ENCODE assay signal across 1 cellular context in the genomic region with DNA sequence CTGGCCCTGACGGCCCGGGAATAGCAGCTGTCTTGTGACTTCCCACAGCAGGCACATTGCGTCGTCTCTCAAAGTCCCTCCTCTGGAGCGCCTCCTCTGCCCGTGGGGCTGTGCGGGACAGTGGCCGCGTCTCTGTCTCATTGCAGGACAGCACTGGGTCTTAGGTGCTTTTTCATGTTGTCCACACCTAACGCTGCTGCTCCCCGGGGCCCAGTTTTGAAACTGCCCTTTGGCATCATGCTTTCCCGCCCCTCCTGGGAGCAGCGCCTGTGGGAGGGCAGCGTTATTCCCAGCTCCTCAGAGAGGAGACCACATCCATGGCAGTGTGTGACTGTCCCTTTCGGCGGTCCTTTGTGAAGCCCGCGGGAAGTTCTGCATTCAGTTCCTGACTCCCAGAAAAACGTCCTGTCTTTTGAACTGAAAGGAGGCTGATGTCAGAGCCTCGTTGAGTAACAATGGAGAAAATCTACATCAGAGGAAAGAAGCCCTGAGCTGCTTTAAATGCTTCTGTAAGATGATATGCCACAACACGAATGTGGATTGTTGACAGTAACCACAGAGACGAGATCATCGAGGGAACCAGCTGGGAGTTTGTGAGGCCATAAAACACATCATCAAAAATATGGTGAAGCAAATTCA.
A peak's percentile ranks its signal among the peaks of the same experiment; 100 is the strongest.
TF ChIP-seq lines count a peak whose summit lies in the region.

No MANE protein-coding gene starts in this region.

TF ChIP-seq in HEK293, 187 proteins besides CTCF, POLR2A, EP300 and RAD21 (continued from another document):
- TF ChIP-seq, protein P1, sequence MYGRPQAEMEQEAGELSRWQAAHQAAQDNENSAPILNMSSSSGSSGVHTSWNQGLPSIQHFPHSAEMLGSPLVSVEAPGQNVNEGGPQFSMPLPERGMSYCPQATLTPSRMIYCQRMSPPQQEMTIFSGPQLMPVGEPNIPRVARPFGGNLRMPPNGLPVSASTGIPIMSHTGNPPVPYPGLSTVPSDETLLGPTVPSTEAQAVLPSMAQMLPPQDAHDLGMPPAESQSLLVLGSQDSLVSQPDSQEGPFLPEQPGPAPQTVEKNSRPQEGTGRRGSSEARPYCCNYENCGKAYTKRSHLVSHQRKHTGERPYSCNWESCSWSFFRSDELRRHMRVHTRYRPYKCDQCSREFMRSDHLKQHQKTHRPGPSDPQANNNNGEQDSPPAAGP (tag by site-specific recombination; IDR thresholded peaks at IDR 0.05): no peak
- TF ChIP-seq ZFP37 (tag by site-specific recombination; IDR thresholded peaks at IDR 0.05): no peak
- TF ChIP-seq ZNF629 (tag by site-specific recombination; IDR thresholded peaks at IDR 0.05): peak; percentile 90
- no peak for TF ChIP-seq ZNF19 (tag by site-specific recombination; IDR thresholded peaks at IDR 0.05; ENCODE audit: low read depth)
- TF ChIP-seq ZNF433 (tag by site-specific recombination; IDR thresholded peaks at IDR 0.05; ENCODE audit: low read depth): no peak
- TF ChIP-seq, protein P2, sequence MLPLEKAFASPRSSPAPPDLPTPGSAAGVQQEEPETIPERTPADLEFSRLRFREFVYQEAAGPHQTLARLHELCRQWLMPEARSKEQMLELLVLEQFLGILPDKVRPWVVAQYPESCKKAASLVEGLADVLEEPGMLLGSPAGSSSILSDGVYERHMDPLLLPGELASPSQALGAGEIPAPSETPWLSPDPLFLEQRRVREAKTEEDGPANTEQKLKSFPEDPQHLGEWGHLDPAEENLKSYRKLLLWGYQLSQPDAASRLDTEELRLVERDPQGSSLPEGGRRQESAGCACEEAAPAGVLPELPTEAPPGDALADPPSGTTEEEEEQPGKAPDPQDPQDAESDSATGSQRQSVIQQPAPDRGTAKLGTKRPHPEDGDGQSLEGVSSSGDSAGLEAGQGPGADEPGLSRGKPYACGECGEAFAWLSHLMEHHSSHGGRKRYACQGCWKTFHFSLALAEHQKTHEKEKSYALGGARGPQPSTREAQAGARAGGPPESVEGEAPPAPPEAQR (tag by site-specific recombination; IDR thresholded peaks at IDR 0.05): no peak
- no peak for TF ChIP-seq BCL11B (tag by site-specific recombination; IDR thresholded peaks at IDR 0.05; ENCODE audit: low read depth)
- TF ChIP-seq, protein P3, sequence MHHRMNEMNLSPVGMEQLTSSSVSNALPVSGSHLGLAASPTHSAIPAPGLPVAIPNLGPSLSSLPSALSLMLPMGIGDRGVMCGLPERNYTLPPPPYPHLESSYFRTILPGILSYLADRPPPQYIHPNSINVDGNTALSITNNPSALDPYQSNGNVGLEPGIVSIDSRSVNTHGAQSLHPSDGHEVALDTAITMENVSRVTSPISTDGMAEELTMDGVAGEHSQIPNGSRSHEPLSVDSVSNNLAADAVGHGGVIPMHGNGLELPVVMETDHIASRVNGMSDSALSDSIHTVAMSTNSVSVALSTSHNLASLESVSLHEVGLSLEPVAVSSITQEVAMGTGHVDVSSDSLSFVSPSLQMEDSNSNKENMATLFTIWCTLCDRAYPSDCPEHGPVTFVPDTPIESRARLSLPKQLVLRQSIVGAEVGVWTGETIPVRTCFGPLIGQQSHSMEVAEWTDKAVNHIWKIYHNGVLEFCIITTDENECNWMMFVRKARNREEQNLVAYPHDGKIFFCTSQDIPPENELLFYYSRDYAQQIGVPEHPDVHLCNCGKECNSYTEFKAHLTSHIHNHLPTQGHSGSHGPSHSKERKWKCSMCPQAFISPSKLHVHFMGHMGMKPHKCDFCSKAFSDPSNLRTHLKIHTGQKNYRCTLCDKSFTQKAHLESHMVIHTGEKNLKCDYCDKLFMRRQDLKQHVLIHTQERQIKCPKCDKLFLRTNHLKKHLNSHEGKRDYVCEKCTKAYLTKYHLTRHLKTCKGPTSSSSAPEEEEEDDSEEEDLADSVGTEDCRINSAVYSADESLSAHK (tag by site-specific recombination; IDR thresholded peaks at IDR 0.05): peak; percentile 59
- no peak for TF ChIP-seq ZNF274 (IDR thresholded peaks at IDR 0.05; ENCODE audit: low read length)
- TF ChIP-seq ZNF274 (tag by site-specific recombination; IDR thresholded peaks at IDR 0.05; ENCODE audit: borderline replicate concordance): no peak
- TF ChIP-seq TCF7L2 (IDR thresholded peaks at IDR 0.05; ENCODE audit: borderline replicate concordance, low read depth, low read length): no peak
- no peak for TF ChIP-seq RBAK (tag by site-specific recombination; IDR thresholded peaks at IDR 0.05)
- TF ChIP-seq ZNF37A (tag by site-specific recombination; IDR thresholded peaks at IDR 0.05): no peak
- TF ChIP-seq, protein P4, sequence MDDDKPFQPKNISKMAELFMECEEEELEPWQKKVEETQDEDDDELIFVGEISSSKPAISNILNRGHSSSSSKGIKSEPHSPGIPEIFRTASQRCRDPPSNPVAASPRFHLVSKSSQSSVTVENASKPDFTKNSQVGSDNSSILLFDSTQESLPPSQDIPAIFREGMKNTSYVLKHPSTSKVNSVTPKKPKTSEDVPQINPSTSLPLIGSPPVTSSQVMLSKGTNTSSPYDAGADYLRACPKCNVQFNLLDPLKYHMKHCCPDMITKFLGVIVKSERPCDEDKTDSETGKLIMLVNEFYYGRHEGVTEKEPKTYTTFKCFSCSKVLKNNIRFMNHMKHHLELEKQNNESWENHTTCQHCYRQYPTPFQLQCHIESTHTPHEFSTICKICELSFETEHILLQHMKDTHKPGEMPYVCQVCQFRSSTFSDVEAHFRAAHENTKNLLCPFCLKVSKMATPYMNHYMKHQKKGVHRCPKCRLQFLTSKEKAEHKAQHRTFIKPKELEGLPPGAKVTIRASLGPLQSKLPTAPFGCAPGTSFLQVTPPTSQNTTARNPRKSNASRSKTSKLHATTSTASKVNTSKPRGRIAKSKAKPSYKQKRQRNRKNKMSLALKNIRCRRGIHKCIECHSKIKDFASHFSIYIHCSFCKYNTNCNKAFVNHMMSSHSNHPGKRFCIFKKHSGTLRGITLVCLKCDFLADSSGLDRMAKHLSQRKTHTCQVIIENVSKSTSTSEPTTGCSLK (tag by site-specific recombination; IDR thresholded peaks at IDR 0.05): no peak
- no peak for TF ChIP-seq KLF1 (tag by site-specific recombination; IDR thresholded peaks at IDR 0.05)
- TF ChIP-seq, protein P5, sequence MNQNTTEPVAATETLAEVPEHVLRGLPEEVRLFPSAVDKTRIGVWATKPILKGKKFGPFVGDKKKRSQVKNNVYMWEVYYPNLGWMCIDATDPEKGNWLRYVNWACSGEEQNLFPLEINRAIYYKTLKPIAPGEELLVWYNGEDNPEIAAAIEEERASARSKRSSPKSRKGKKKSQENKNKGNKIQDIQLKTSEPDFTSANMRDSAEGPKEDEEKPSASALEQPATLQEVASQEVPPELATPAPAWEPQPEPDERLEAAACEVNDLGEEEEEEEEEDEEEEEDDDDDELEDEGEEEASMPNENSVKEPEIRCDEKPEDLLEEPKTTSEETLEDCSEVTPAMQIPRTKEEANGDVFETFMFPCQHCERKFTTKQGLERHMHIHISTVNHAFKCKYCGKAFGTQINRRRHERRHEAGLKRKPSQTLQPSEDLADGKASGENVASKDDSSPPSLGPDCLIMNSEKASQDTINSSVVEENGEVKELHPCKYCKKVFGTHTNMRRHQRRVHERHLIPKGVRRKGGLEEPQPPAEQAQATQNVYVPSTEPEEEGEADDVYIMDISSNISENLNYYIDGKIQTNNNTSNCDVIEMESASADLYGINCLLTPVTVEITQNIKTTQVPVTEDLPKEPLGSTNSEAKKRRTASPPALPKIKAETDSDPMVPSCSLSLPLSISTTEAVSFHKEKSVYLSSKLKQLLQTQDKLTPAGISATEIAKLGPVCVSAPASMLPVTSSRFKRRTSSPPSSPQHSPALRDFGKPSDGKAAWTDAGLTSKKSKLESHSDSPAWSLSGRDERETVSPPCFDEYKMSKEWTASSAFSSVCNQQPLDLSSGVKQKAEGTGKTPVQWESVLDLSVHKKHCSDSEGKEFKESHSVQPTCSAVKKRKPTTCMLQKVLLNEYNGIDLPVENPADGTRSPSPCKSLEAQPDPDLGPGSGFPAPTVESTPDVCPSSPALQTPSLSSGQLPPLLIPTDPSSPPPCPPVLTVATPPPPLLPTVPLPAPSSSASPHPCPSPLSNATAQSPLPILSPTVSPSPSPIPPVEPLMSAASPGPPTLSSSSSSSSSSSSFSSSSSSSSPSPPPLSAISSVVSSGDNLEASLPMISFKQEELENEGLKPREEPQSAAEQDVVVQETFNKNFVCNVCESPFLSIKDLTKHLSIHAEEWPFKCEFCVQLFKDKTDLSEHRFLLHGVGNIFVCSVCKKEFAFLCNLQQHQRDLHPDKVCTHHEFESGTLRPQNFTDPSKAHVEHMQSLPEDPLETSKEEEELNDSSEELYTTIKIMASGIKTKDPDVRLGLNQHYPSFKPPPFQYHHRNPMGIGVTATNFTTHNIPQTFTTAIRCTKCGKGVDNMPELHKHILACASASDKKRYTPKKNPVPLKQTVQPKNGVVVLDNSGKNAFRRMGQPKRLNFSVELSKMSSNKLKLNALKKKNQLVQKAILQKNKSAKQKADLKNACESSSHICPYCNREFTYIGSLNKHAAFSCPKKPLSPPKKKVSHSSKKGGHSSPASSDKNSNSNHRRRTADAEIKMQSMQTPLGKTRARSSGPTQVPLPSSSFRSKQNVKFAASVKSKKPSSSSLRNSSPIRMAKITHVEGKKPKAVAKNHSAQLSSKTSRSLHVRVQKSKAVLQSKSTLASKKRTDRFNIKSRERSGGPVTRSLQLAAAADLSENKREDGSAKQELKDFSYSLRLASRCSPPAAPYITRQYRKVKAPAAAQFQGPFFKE (tag by site-specific recombination; IDR thresholded peaks at IDR 0.05; ENCODE audit: borderline replicate concordance): no peak
